In genomic region chr11:12089473-12089872, GRCh38 we compare ENCODE assay signal across 14 cellular contexts. TPM values are rescaled to one million over a fixed set of nuclear protein-coding genes. Genes with fewer than 3 reads are reported as not detected.
A peak's percentile ranks its signal among the peaks of the same experiment; 100 is the strongest.
DNase-seq lines count a peak whose midpoint lies in the region; ATAC-seq, FAIRE-seq and TF ChIP-seq lines count a peak whose summit lies in the region.
"Had no signal": no experiment of that assay in that cellular context is flagged by ENCODE, and none has a peak within 500 bp of the region (broad histone marks: within the 10 kb centered on the region; RNA-seq: fewer than 3 reads in every experiment).

No MANE protein-coding gene starts in this region.

- peak overlapping the region; percentile 96 to 97 for H3K27ac ChIP-seq in A549

- TF ChIP-seq EP300 in A549 (IDR thresholded peaks at IDR 0.05): no peak

- TF ChIP-seq CTCF in A549 (IDR thresholded peaks at IDR 0.05): no peak
- no peak for TF ChIP-seq CTCF in Calu3 (IDR thresholded peaks at IDR 0.05; ENCODE audit: unreplicated experiment)

- CTCF ChIA-PET in A549 (lab: Yijun Ruan, JAX): interaction anchor here (0.7 to 9.1 kb wide), 8 partner anchors 13 to 199 kb away, joined by 3 to 92 read pairs (median 8); no protein-coding TSS in a partner anchor
- CTCF ChIA-PET in Calu3 (lab: Charles Lee): interaction anchor here (0.6 to 2.7 kb wide), 7 partner anchors 28 to 198 kb away, joined by 3 to 11 read pairs (median 3); no protein-coding TSS in a partner anchor
- CTCF ChIA-PET in activated CD8-positive, alpha-beta T cell treated with anti-CD3 and anti-CD28 coated beads, Interleukin-2, amount 10 ng/mL, durations not matched to agents 7 days and 5 days (lab: Charles Lee): interaction anchor here (1.0 to 8.0 kb wide), 9 partner anchors 9 to 154 kb away, joined by 3 to 96 read pairs (median 4); partner anchors contain the start of gene MICAL2

- peaks cover 97% of the 10 kb centered on the region for H3K4me1 Mint-ChIP-seq in Calu3 (ENCODE audit: low read depth, unreplicated experiment)
- H3K4me1 Mint-ChIP-seq in activated CD8-positive, alpha-beta T cell treated with anti-CD3 and anti-CD28 coated beads, Interleukin-2, amount 10 ng/mL, durations not matched to agents 7 days and 5 days (ENCODE audit: low read depth): peaks cover 67% of the 10 kb centered on the region
- H3K4me1 Mint-ChIP-seq in immature natural killer cell: peaks cover 64 to 76% of the 10 kb centered on the region in 2 donors

- H3K27ac Mint-ChIP-seq in Calu3 (ENCODE audit: unreplicated experiment): peak overlapping the region; percentile 99
- peak overlapping the region; percentile 84 for H3K27ac Mint-ChIP-seq in activated CD8-positive, alpha-beta T cell treated with anti-CD3 and anti-CD28 coated beads, Interleukin-2, amount 10 ng/mL, durations not matched to agents 7 days and 5 days
- no peak overlapping the region for H3K27ac Mint-ChIP-seq in immature natural killer cell

- intact Hi-C loops in Calu3 (cut with micrococcal nuclease; ENCODE audit: unreplicated experiment): loop anchor here (5.0 kb wide), 2 partner anchors 42 to 78 kb away; no protein-coding TSS in a partner anchor

- no peak overlapping the region for H3K4me3 Mint-ChIP-seq in Calu3 (ENCODE audit: low read depth, unreplicated experiment)
- H3K4me3 Mint-ChIP-seq in activated CD8-positive, alpha-beta T cell treated with anti-CD3 and anti-CD28 coated beads, Interleukin-2, amount 10 ng/mL, durations not matched to agents 7 days and 5 days: no peak overlapping the region
- peak overlapping the region in 4 of 5 donors; percentile 10 to 37 (median 18) for H3K4me3 Mint-ChIP-seq in immature natural killer cell

- no peaks in the 10 kb centered on the region for H3K9me3 ChIP-seq in A549

- DNase-seq in A549 (ENCODE audit: low read depth in 1 of 2, low spot score in 1 of 2) (no peak), Calu3 (no peak), immature natural killer cell (no peak), SIG-M5 treated with dmso at 0.1 percent for 504 hours (lab: John Stamatoyannopoulos, UW; ENCODE audit: unreplicated experiment) (no peak)
- no peak for DNase-seq in activated CD8-positive, alpha-beta T cell treated with anti-CD3 and anti-CD28 coated beads, Interleukin-2, amount 10 ng/mL, durations not matched to agents 7 days and 5 days
- DNase-seq in stimulated activated CD4-positive, alpha-beta T cell treated with anti-CD3 and anti-CD28 coated beads, Interleukin-2, amount 100 ng/mL, for 48 hours: no peak
- DNase-seq: COR-L47; effector CD8-positive, alpha-beta T cell; NCI-H1092 treated with DMSO at 0.1 percent for 48 hours; NCI-H748 treated with DMSO at 0.1 percent for 48 hours; stimulated activated CD4-positive, alpha-beta T cell treated with anti-CD3 and anti-CD28 coated beads, Interleukin-15, amount 100 ng/mL, for 24 hours; stimulated activated naive CD8-positive, alpha-beta T cell treated with anti-CD3 and anti-CD28 coated beads, Interleukin-15, amount 100 ng/mL, for 72 hours had no signal

- no peak overlapping the region for H3K4me3 ChIP-seq in A549

- POLR2A ChIA-PET in A549 (lab: Yijun Ruan, JAX): interaction anchor here (1.2 to 1.8 kb wide), 2 partner anchors 13 to 21 kb away, joined by 3 to 5 read pairs; partner anchors contain the start of gene MICAL2
- POLR2A ChIA-PET in activated CD8-positive, alpha-beta T cell treated with anti-CD3 and anti-CD28 coated beads, Interleukin-2, amount 10 ng/mL, durations not matched to agents 7 days and 5 days (lab: Charles Lee): interaction anchor here (1.2 to 2.1 kb wide), 2 partner anchors 21 to 108 kb away, joined by 3 to 8 read pairs; partner anchors contain the start of gene MICAL2

- H3K36me3 Mint-ChIP-seq in Calu3 (ENCODE audit: insufficient read depth, unreplicated experiment): peaks cover 53% of the 10 kb centered on the region
- peaks cover 5% of the 10 kb centered on the region for H3K36me3 Mint-ChIP-seq in activated CD8-positive, alpha-beta T cell treated with anti-CD3 and anti-CD28 coated beads, Interleukin-2, amount 10 ng/mL, durations not matched to agents 7 days and 5 days (ENCODE audit: low read depth)
- peaks cover 0 to 3% (median 0%) of the 10 kb centered on the region in 3 donors for H3K36me3 Mint-ChIP-seq in immature natural killer cell

- WGBS in A549 (ENCODE audit: missing lambda C conversion rate): 53% methylated on average over 2 of the region's 2 CpGs

- no peaks in the 10 kb centered on the region for H3K27me3 Mint-ChIP-seq in Calu3 (ENCODE audit: unreplicated experiment)
- peaks cover 3% of the 10 kb centered on the region for H3K27me3 Mint-ChIP-seq in activated CD8-positive, alpha-beta T cell treated with anti-CD3 and anti-CD28 coated beads, Interleukin-2, amount 10 ng/mL, durations not matched to agents 7 days and 5 days (ENCODE audit: low read depth)
- peaks cover 12 to 21% (median 14%) of the 10 kb centered on the region in 3 donors for H3K27me3 Mint-ChIP-seq in immature natural killer cell (ENCODE audit: low read depth in 3 of 3)

- no peak for TF ChIP-seq POLR2A in A549 (IDR thresholded peaks at IDR 0.05; ENCODE audit: low read length)

- no TSS peak for BruUV-seq in Calu3 (replicated peaks; lab: Mats Ljungman, UMichigan)

- peak overlapping the region; percentile 47; the same call in 2 of the 3 replicates for H3K4me2 ChIP-seq in A549

- peaks cover 71% of the 10 kb centered on the region for H3K4me1 ChIP-seq in A549

- no peak for TF ChIP-seq RAD21 in A549 (conservative IDR thresholded peaks at IDR 0.05 in 1 of 2, IDR thresholded peaks at IDR 0.05 in 1 of 2)

- H3K9me3 Mint-ChIP-seq in Calu3 (ENCODE audit: low read depth, unreplicated experiment): peaks cover 2% of the 10 kb centered on the region
- H3K9me3 Mint-ChIP-seq in activated CD8-positive, alpha-beta T cell treated with anti-CD3 and anti-CD28 coated beads, Interleukin-2, amount 10 ng/mL, durations not matched to agents 7 days and 5 days (ENCODE audit: insufficient read depth): no peaks in the 10 kb centered on the region
- no peaks in the 10 kb centered on the region for H3K9me3 Mint-ChIP-seq in immature natural killer cell

- FAIRE-seq in A549 (lab: Jason Lieb, UNC): no peak

- ATAC-seq in A549: no peak
- no peak for ATAC-seq in activated CD8-positive, alpha-beta T cell treated with anti-CD3 and anti-CD28 coated beads, Interleukin-2, amount 10 ng/mL, durations not matched to agents 7 days and 5 days
- ATAC-seq in GM21529 (IDR thresholded peaks at IDR 0.05; ENCODE audit: unreplicated experiment): no peak
- no peak for ATAC-seq in GM19324 (IDR thresholded peaks at IDR 0.05; ENCODE audit: low FRiP score, unreplicated experiment)

TF ChIP-seq in A549, 52 proteins besides CTCF, POLR2A, EP300 and RAD21 (continues in another document):
- no peak for TF ChIP-seq JUN (IDR thresholded peaks at IDR 0.05)
- no peak for TF ChIP-seq NPAS2 (CRISPR knock-in tag; IDR thresholded peaks at IDR 0.05; ENCODE audit: borderline replicate concordance)
- TF ChIP-seq MAX (IDR thresholded peaks at IDR 0.05): no peak
- no peak for TF ChIP-seq NR3C1 (IDR thresholded peaks at IDR 0.05)
- no peak for TF ChIP-seq ATOH8 (CRISPR knock-in tag; IDR thresholded peaks at IDR 0.05; ENCODE audit: low read depth)
- TF ChIP-seq MAZ (IDR thresholded peaks at IDR 0.05; ENCODE audit: borderline replicate concordance, low read depth, low read length): no peak
- TF ChIP-seq HMGXB4 (CRISPR knock-in tag; IDR thresholded peaks at IDR 0.05; ENCODE audit: borderline replicate concordance): no peak
- no peak for TF ChIP-seq ZSCAN20 (CRISPR knock-in tag; IDR thresholded peaks at IDR 0.05)
- no peak for TF ChIP-seq BCL3 (IDR thresholded peaks at IDR 0.05)
- TF ChIP-seq PHF8 (IDR thresholded peaks at IDR 0.05; ENCODE audit: borderline replicate concordance, low read depth): no peak

RNA-seq across cellular contexts. Expression of gene MICAL2, which starts 20.9 kb away (rescaled TPM):
- polyA plus RNA-seq in A549 (2011; rRNA removed) (42.1 and 52.4 TPM in 2 replicates), A549 (2017; fragmentation: RNase III; extraction: RNeasy Plus Mini Kit Qiagen cat#74134 plus additional on column Dnase treatment) (39.8 to 43.6 TPM (median 43.5 TPM) in 3 replicates), immature natural killer cell (10 to 100 TPM in 2 of 3 donors, 1 to 10 TPM in 1; 7.0 to 35.0 (median 10.1) TPM)
- 19.3 and 22.9 TPM in 2 replicates for polyA plus RNA-seq in A549 (2012; cell fraction: cytosol; rRNA removed)
- 25.5 and 31.9 TPM in 2 replicates for polyA plus RNA-seq in A549 (2012; cell fraction: nucleus; rRNA removed)
- 104 and 112 TPM in 2 replicates for polyA minus RNA-seq in A549 (2011; rRNA and poly(A)+ RNA removed)
- total RNA-seq in Calu3 (2022): 191 and 202 TPM in 2 replicates
- 10 to 100 TPM; 34.9 to 37.5 TPM for total RNA-seq in activated CD8-positive, alpha-beta T cell treated with anti-CD3 and anti-CD28 coated beads, Interleukin-2, amount 10 ng/mL, durations not matched to agents 7 days and 5 days

Comparison
In these comparisons a context has a peak if more than half of its experiments do, and no peak if none do; other contexts are left out.
1. H3K27ac Mint-ChIP-seq: peak in Calu3 (single experiment) and activated CD8-positive, alpha-beta T cell treated with anti-CD3 and anti-CD28 coated beads, Interleukin-2, amount 10 ng/mL, durations not matched to agents 7 days and 5 days (single experiment); none in immature natural killer cell (0 of 6).
2. H3K4me3 Mint-ChIP-seq: peak in immature natural killer cell (4 of 5); none in Calu3 (single experiment) and activated CD8-positive, alpha-beta T cell treated with anti-CD3 and anti-CD28 coated beads, Interleukin-2, amount 10 ng/mL, durations not matched to agents 7 days and 5 days (single experiment).